In genomic region chr1:151958959-151959358, GRCh38 we compare ENCODE assay signal across 17 cellular contexts. TPM values are rescaled to one million over a fixed set of nuclear protein-coding genes. Genes with fewer than 3 reads are reported as not detected.
DNase-seq lines count a peak whose midpoint lies in the region; ATAC-seq and TF ChIP-seq lines count a peak whose summit lies in the region.
"Had no signal": no experiment of that assay in that cellular context is flagged by ENCODE, and none has a peak within 500 bp of the region (broad histone marks: within the 10 kb centered on the region; RNA-seq: fewer than 3 reads in every experiment).

No MANE protein-coding gene starts in this region.

- no peaks in the 10 kb centered on the region for H3K9me3 ChIP-seq in RWPE2 (ENCODE audit: severe bottlenecking)
- no peaks in the 10 kb centered on the region for H3K9me3 ChIP-seq in spleen

- H3K4me1 ChIP-seq in RWPE2 (ENCODE audit: insufficient read depth, poor library complexity, severe bottlenecking) (peaks cover 4% of the 10 kb centered on the region), spleen (peaks cover 0 to 10% (median 0%) of the 10 kb centered on the region in 6 donors)

- intact Hi-C loops in spleen (cut with DNase I; ENCODE audit: low total_unique reads), result no loop called here

- no peak overlapping the region for H3K4me3 ChIP-seq in NB4 (ENCODE audit: low read depth, low read length)
- H3K4me3 ChIP-seq in RWPE2 (ENCODE audit: severe bottlenecking), result no peak overlapping the region
- H3K4me3 ChIP-seq in fibroblast of villous mesenchyme (ENCODE audit: low read depth, low read length), result no peak overlapping the region
- H3K4me3 ChIP-seq in spleen, result no peak overlapping the region

- WGBS in spleen, 5 donors, result 63 to 87% (median 78%) methylated on average over 2 of the region's 2 CpGs

- TF ChIP-seq POLR2A in NB4 (IDR thresholded peaks at IDR 0.05; ENCODE audit: extremely low read depth, insufficient read length) (no peak), spleen (IDR thresholded peaks at IDR 0.05) (no peak)

- TF ChIP-seq CTCF in NB4 (IDR thresholded peaks at IDR 0.05; ENCODE audit: low read depth, low read length) (no peak), RWPE2 (IDR thresholded peaks at IDR 0.05; ENCODE audit: poor library complexity, severe bottlenecking) (no peak), fibroblast of villous mesenchyme (IDR thresholded peaks at IDR 0.05; ENCODE audit: insufficient read depth, low read depth, low read length) (no peak), spleen (IDR thresholded peaks at IDR 0.05 in 8 of 11, conservative IDR thresholded peaks at IDR 0.05 in 3 of 11) (no peak)

- H3K27ac ChIP-seq in RWPE2 (ENCODE audit: poor library complexity, severe bottlenecking) (no peak overlapping the region), spleen (no peak overlapping the region)

- DNase-seq in GF-D8 (lab: John Stamatoyannopoulos, UW) (peak; percentile 11), NB4 (ENCODE audit: low read depth) (peak; percentile 70), RWPE2 (ENCODE audit: low spot score) (no peak), fibroblast of villous mesenchyme (ENCODE audit: low read depth) (peak; percentile 42), GOT3 (lab: John Stamatoyannopoulos, UW) (no peak), spleen (no peak)
- DNase-seq: Calu3; CD4-positive, alpha-beta T cell; DMS79; H7; NCI-H1048; NCI-H146; NCI-H2081 treated with DMSO at 0.1 percent for 48 hours; NCI-H526 treated with DMSO at 0.1 percent for 48 hours; SHP77 treated with DMSO at 0.1 percent for 48 hours had no signal

- ATAC-seq in RWPE2 (ENCODE audit: low read depth) (0 out of 3 replicates have a peak, but pooled peaks have one; percentile 17), SK-N-SH treated with all-trans-retinoic acid at 6 μM for 48 hours (no peak)

- H3K27me3 ChIP-seq in RWPE2 (ENCODE audit: insufficient read depth, poor library complexity, severe bottlenecking) (no peaks in the 10 kb centered on the region), spleen (replicated peaks in 1 of 7) (no peaks in the 10 kb centered on the region)

- H3K36me3 ChIP-seq in RWPE2 (ENCODE audit: low read depth) (no peaks in the 10 kb centered on the region), spleen (no peaks in the 10 kb centered on the region)

TF ChIP-seq in SK-N-SH treated with all-trans-retinoic acid at 6 μM for 48 hours, 23 proteins besides CTCF, POLR2A, EP300 and RAD21:
- TF ChIP-seq ZNF70 (CRISPR knock-in tag; IDR thresholded peaks at IDR 0.05) (no peak), BACH2 (CRISPR knock-in tag; IDR thresholded peaks at IDR 0.05; ENCODE audit: borderline replicate concordance) (no peak), CSDC2 (CRISPR knock-in tag; IDR thresholded peaks at IDR 0.05) (no peak), SNAI2 (CRISPR knock-in tag; IDR thresholded peaks at IDR 0.05) (no peak), ESRRG (CRISPR knock-in tag; IDR thresholded peaks at IDR 0.05) (no peak), ZFP3 (CRISPR knock-in tag; IDR thresholded peaks at IDR 0.05) (no peak), PATZ1 (CRISPR knock-in tag; IDR thresholded peaks at IDR 0.05; ENCODE audit: borderline replicate concordance) (no peak), RARB (CRISPR knock-in tag; IDR thresholded peaks at IDR 0.05) (no peak), ARNTL (CRISPR knock-in tag; IDR thresholded peaks at IDR 0.05; ENCODE audit: borderline replicate concordance, low read depth) (no peak), CSRNP3 (CRISPR knock-in tag; IDR thresholded peaks at IDR 0.05) (no peak), OSR1 (CRISPR knock-in tag; IDR thresholded peaks at IDR 0.05) (no peak), ZC3H10 (CRISPR knock-in tag; IDR thresholded peaks at IDR 0.05) (no peak), ISL1 (CRISPR knock-in tag; IDR thresholded peaks at IDR 0.05) (no peak), GLIS3 (CRISPR knock-in tag; IDR thresholded peaks at IDR 0.05) (no peak), TCF4 (CRISPR knock-in tag; IDR thresholded peaks at IDR 0.05; ENCODE audit: borderline replicate concordance) (no peak)

RNA-seq across cellular contexts. Expression of gene S100A10, which starts 34.7 kb away (rescaled TPM):
- total RNA-seq in fibroblast of villous mesenchyme (70.0 and 70.2 TPM in 2 replicates), spleen (10 to 100 TPM; 45.6 to 89.8 (median 70.4) TPM)
- polyA plus RNA-seq in spleen, result 100 to 1,000 TPM in 1 of 3 donors, 10 to 100 TPM in 2; 91.9 to 167 (median 93.7) TPM
- total RNA-seq: G401 had no signal

RNA-seq across cellular contexts. Expression of gene THEM4, which starts 49.6 kb away (rescaled TPM):
- total RNA-seq in fibroblast of villous mesenchyme, result 9.1 and 9.7 TPM in 2 replicates
- total RNA-seq in spleen, result 10 to 100 TPM; 10.1 to 46.3 (median 22.6) TPM
- 10 to 100 TPM; 13.3 to 15.5 (median 14.3) TPM for polyA plus RNA-seq in spleen
- total RNA-seq: G401 had no signal

Comparison
In these comparisons a context has a peak if more than half of its experiments do, and no peak if none do; other contexts are left out.
1. DNase-seq: peak in GF-D8 (single experiment), NB4 (single experiment) and fibroblast of villous mesenchyme (single experiment); none in RWPE2 (single experiment), GOT3 (single experiment) and spleen (single experiment).